9 cellular contexts compared by ENCODE assay signal in genomic region chr1:15057834-15058233, GRCh38.
"Had no signal": no experiment of that assay in that cellular context is flagged by ENCODE, and none has a peak within 500 bp of the region (broad histone marks: within the 10 kb centered on the region; RNA-seq: fewer than 3 reads in every experiment).

No MANE protein-coding gene starts in this region.

- H3K27me3 Mint-ChIP-seq: IgD-negative memory B cell had no signal

- H3K27ac Mint-ChIP-seq: HFFc6, IgD-negative memory B cell had no signal

- ATAC-seq: HCT116, HepG2 had no signal

- H3K4me1 ChIP-seq: HAP-1 had no signal

- DNase-seq: GM23248, GOT3, H7, HFFc6 had no signal

- H3K4me3 Mint-ChIP-seq: HFFc6, IgD-negative memory B cell had no signal

- H3K4me3 ChIP-seq: GM23248, HAP-1 had no signal

- H3K27ac ChIP-seq: GM23248, HL-60 had no signal

- FAIRE-seq: HepG2 had no signal

- H3K4me1 Mint-ChIP-seq: IgD-negative memory B cell had no signal
